In genomic region chr14:106846218-106846617, GRCh38 we compare ENCODE assay signal across 2 cellular contexts.
TF ChIP-seq lines count a peak whose summit lies in the region.

No MANE protein-coding gene starts in this region.

TF ChIP-seq in SK-N-SH, 30 proteins besides CTCF, POLR2A, EP300 and RAD21 (continued from another document):
- no peak for TF ChIP-seq ZBTB33 (IDR thresholded peaks at IDR 0.05; ENCODE audit: borderline replicate concordance, low read depth)
- TF ChIP-seq NFIC (IDR thresholded peaks at IDR 0.05; ENCODE audit: borderline replicate concordance) = no peak
- TF ChIP-seq MEF2A (IDR thresholded peaks at IDR 0.05; ENCODE audit: borderline replicate concordance, low read depth) = no peak
- no peak for TF ChIP-seq NRF1 (IDR thresholded peaks at IDR 0.05; ENCODE audit: low read depth, low read length)
- no peak for TF ChIP-seq FOSL2 (IDR thresholded peaks at IDR 0.05; ENCODE audit: borderline replicate concordance, low read depth)
- TF ChIP-seq REST (IDR thresholded peaks at IDR 0.05; ENCODE audit: low read depth, low read length) = no peak

TF ChIP-seq in SK-N-SH treated with all-trans-retinoic acid at 6 μM for 48 hours, 23 proteins besides CTCF, POLR2A, EP300 and RAD21 (continued from another document):
- no peak for TF ChIP-seq PATZ1 (CRISPR knock-in tag; IDR thresholded peaks at IDR 0.05; ENCODE audit: borderline replicate concordance)
- no peak for TF ChIP-seq SNAI2 (CRISPR knock-in tag; IDR thresholded peaks at IDR 0.05)
- no peak for TF ChIP-seq TOX (CRISPR knock-in tag; IDR thresholded peaks at IDR 0.05; ENCODE audit: borderline replicate concordance)
- no peak for TF ChIP-seq RARB (CRISPR knock-in tag; IDR thresholded peaks at IDR 0.05)
- no peak for TF ChIP-seq ZFP30 (CRISPR knock-in tag; IDR thresholded peaks at IDR 0.05)
- TF ChIP-seq CSRNP3 (CRISPR knock-in tag; IDR thresholded peaks at IDR 0.05) = no peak
TF ChIP-seq in SK-N-SH treated with all-trans-retinoic acid at 6 μM for 48 hours: peak in this region for 0.
